Comparison of ENCODE assay signal across 30 cellular contexts in the genomic region with DNA sequence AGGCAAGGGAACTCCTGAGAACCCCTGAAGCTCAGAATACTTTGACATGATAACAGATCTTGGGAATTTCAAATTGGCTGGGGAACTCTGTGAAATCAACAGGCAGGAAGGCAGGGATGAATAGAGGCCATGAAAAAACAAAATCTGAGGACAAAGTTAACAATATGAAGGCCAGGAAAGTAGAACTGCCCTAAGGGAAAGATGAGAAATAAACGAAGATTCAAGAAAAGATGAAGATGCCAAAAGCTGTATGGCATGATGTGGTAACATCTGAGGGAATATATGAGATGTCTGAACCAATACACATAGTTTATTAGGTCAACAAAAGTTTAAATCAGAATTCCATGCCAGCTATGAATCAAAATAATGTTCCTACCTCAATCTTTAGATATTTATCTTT. TPM values are rescaled to one million over a fixed set of nuclear protein-coding genes. Genes with fewer than 3 reads are reported as not detected.
"Had no signal": no experiment of that assay in that cellular context is flagged by ENCODE, and none has a peak within 500 bp of the region (broad histone marks: within the 10 kb centered on the region; RNA-seq: fewer than 3 reads in every experiment).

No MANE protein-coding gene starts in this region.

- H3K9me3 Mint-ChIP-seq: activated CD4-positive, alpha-beta memory T cell treated with anti-CD3 and anti-CD28 coated beads, Interleukin-2, amount 10 ng/mL, durations not matched to agents 7 days and 5 days; activated naive CD8-positive, alpha-beta T cell treated with anti-CD3 and anti-CD28 coated beads for 36 hours; activated T-cell treated with anti-CD3 and anti-CD28 coated beads, Interleukin-2, amount 50 U/mL, for 24 hours; central memory CD8-positive, alpha-beta T cell; endodermal cell had no signal

- H3K36me3 ChIP-seq: brain microvascular endothelial cell had no signal

- H3K27me3 ChIP-seq: ascending aorta, brain microvascular endothelial cell, dorsolateral prefrontal cortex, gastroesophageal sphincter, heart right ventricle had no signal

- H3K9me3 ChIP-seq: ascending aorta, gastroesophageal sphincter, heart right ventricle had no signal

- DNase-seq: activated CD4-positive, alpha-beta memory T cell treated with anti-CD3 and anti-CD28 coated beads, Interleukin-2, amount 10 ng/mL, durations not matched to agents 7 days and 5 days; activated CD4-positive, alpha-beta T cell treated with anti-CD3 and anti-CD28 coated beads for 1 hour; activated CD4-positive, alpha-beta T cell treated with anti-CD3 and anti-CD28 coated beads for 4 hours; activated CD4-positive, alpha-beta T cell treated with anti-CD3 and anti-CD28 coated beads, Interleukin-2, amount 10 ng/mL, durations not matched to agents 7 days and 5 days; activated CD4-positive, alpha-beta T cell treated with anti-CD3 and anti-CD28 coated beads, Interleukin-2, amount 50 U/mL, for 4 hours; activated CD4-positive, CD25-positive, alpha-beta regulatory T cell; activated CD8-positive, alpha-beta memory T cell treated with anti-CD3 and anti-CD28 coated beads, Interleukin-2, amount 50 U/mL, for 48 hours; activated gamma-delta T cell; activated naive CD4-positive, alpha-beta T cell; activated naive CD4-positive, alpha-beta T cell treated with anti-CD3 and anti-CD28 coated beads, Interleukin-2, amount 10 ng/mL, durations not matched to agents 7 days and 5 days; activated naive CD8-positive, alpha-beta T cell treated with anti-CD3 and anti-CD28 coated beads for 36 hours; activated naive CD8-positive, alpha-beta T cell treated with anti-CD3 and anti-CD28 coated beads, Interleukin-2, amount 50 U/mL, for 24 hours; activated T-cell treated with anti-CD3 and anti-CD28 coated beads for 4 hours; activated T-cell treated with anti-CD3 and anti-CD28 coated beads, Interleukin-2, amount 50 U/mL, for 24 hours; activated T-cell treated with anti-CD3 and anti-CD28 coated beads, Interleukin-2, amount 50 U/mL, for 72 hours; brain microvascular endothelial cell; dorsolateral prefrontal cortex; effector memory CD4-positive, alpha-beta T cell; endodermal cell; foreskin melanocyte; heart right ventricle; T-helper 2 cell had no signal

- FAIRE-seq: bronchial epithelial cell had no signal

- H3K4me1 Mint-ChIP-seq: activated CD4-positive, alpha-beta memory T cell treated with anti-CD3 and anti-CD28 coated beads, Interleukin-2, amount 10 ng/mL, durations not matched to agents 7 days and 5 days; activated CD4-positive, alpha-beta T cell treated with anti-CD3 and anti-CD28 coated beads, Interleukin-2, amount 10 ng/mL, durations not matched to agents 7 days and 5 days; activated naive CD4-positive, alpha-beta T cell treated with anti-CD3 and anti-CD28 coated beads, Interleukin-2, amount 10 ng/mL, durations not matched to agents 7 days and 5 days; activated naive CD8-positive, alpha-beta T cell treated with anti-CD3 and anti-CD28 coated beads for 36 hours; activated naive CD8-positive, alpha-beta T cell treated with anti-CD3 and anti-CD28 coated beads, Interleukin-2, amount 50 U/mL, for 24 hours had no signal

- H3K4me3 Mint-ChIP-seq: activated CD4-positive, alpha-beta memory T cell treated with anti-CD3 and anti-CD28 coated beads, Interleukin-2, amount 10 ng/mL, durations not matched to agents 7 days and 5 days; activated CD4-positive, alpha-beta T cell treated with anti-CD3 and anti-CD28 coated beads, Interleukin-2, amount 10 ng/mL, durations not matched to agents 7 days and 5 days; activated naive CD4-positive, alpha-beta T cell treated with anti-CD3 and anti-CD28 coated beads, Interleukin-2, amount 10 ng/mL, durations not matched to agents 7 days and 5 days; activated naive CD8-positive, alpha-beta T cell treated with anti-CD3 and anti-CD28 coated beads for 36 hours; activated naive CD8-positive, alpha-beta T cell treated with anti-CD3 and anti-CD28 coated beads, Interleukin-2, amount 50 U/mL, for 24 hours; activated T-cell treated with anti-CD3 and anti-CD28 coated beads, Interleukin-2, amount 50 U/mL, for 24 hours; activated T-cell treated with anti-CD3 and anti-CD28 coated beads, Interleukin-2, amount 50 U/mL, for 72 hours; central memory CD8-positive, alpha-beta T cell; dendritic cell treated with granulocyte-macrophage colony-stimulating factor and Interleukin-4, amounts not matched to agents 40 ng/mL and 50 ng/mL, for 4 days; endodermal cell had no signal

- ATAC-seq: activated naive CD8-positive, alpha-beta T cell treated with anti-CD3 and anti-CD28 coated beads, Interleukin-2, amount 50 U/mL, for 24 hours; activated T-cell treated with anti-CD3 and anti-CD28 coated beads, Interleukin-2, amount 50 U/mL, for 72 hours; esophagus mucosa; gastroesophageal sphincter; heart right ventricle had no signal

- H3K27me3 Mint-ChIP-seq: activated CD4-positive, alpha-beta memory T cell treated with anti-CD3 and anti-CD28 coated beads, Interleukin-2, amount 10 ng/mL, durations not matched to agents 7 days and 5 days; activated CD4-positive, alpha-beta T cell treated with anti-CD3 and anti-CD28 coated beads, Interleukin-2, amount 10 ng/mL, durations not matched to agents 7 days and 5 days; activated naive CD4-positive, alpha-beta T cell treated with anti-CD3 and anti-CD28 coated beads, Interleukin-2, amount 10 ng/mL, durations not matched to agents 7 days and 5 days; activated naive CD8-positive, alpha-beta T cell treated with anti-CD3 and anti-CD28 coated beads for 36 hours; activated naive CD8-positive, alpha-beta T cell treated with anti-CD3 and anti-CD28 coated beads, Interleukin-2, amount 50 U/mL, for 24 hours; activated T-cell treated with anti-CD3 and anti-CD28 coated beads, Interleukin-2, amount 50 U/mL, for 24 hours; central memory CD8-positive, alpha-beta T cell; dendritic cell treated with granulocyte-macrophage colony-stimulating factor and Interleukin-4, amounts not matched to agents 40 ng/mL and 50 ng/mL, for 4 days had no signal

- H3K4me3 ChIP-seq: ascending aorta, coronary artery, dorsolateral prefrontal cortex, gastroesophageal sphincter, heart right ventricle had no signal

- H3K27ac ChIP-seq: brain microvascular endothelial cell, coronary artery, gastroesophageal sphincter, heart right ventricle had no signal

- H3K27ac Mint-ChIP-seq: activated CD4-positive, alpha-beta memory T cell treated with anti-CD3 and anti-CD28 coated beads, Interleukin-2, amount 10 ng/mL, durations not matched to agents 7 days and 5 days; activated CD4-positive, alpha-beta T cell treated with anti-CD3 and anti-CD28 coated beads, Interleukin-2, amount 10 ng/mL, durations not matched to agents 7 days and 5 days; activated naive CD4-positive, alpha-beta T cell treated with anti-CD3 and anti-CD28 coated beads, Interleukin-2, amount 10 ng/mL, durations not matched to agents 7 days and 5 days; activated naive CD8-positive, alpha-beta T cell treated with anti-CD3 and anti-CD28 coated beads for 36 hours; activated naive CD8-positive, alpha-beta T cell treated with anti-CD3 and anti-CD28 coated beads, Interleukin-2, amount 50 U/mL, for 24 hours; activated T-cell treated with anti-CD3 and anti-CD28 coated beads, Interleukin-2, amount 50 U/mL, for 24 hours; activated T-cell treated with anti-CD3 and anti-CD28 coated beads, Interleukin-2, amount 50 U/mL, for 72 hours; dendritic cell treated with granulocyte-macrophage colony-stimulating factor and Interleukin-4, amounts not matched to agents 40 ng/mL and 50 ng/mL, for 4 days; endodermal cell had no signal

RNA-seq across cellular contexts. Expression of gene TPH1, which starts 58.2 kb away (rescaled TPM):
- total RNA-seq: epithelial cell of proximal tubule had no signal
